In genomic region chr15:69394556-69395282, GRCh38 we compare ENCODE assay signal across 8 cellular contexts. TPM values are rescaled to one million over a fixed set of nuclear protein-coding genes. Genes with fewer than 3 reads are reported as not detected.
DNase-seq lines count a peak whose midpoint lies in the region; ATAC-seq and TF ChIP-seq lines count a peak whose summit lies in the region.

No MANE protein-coding gene starts in this region.

- H3K4me2 ChIP-seq in neural cell (ENCODE audit: low read length): no peak overlapping the region

- peak; percentile 92 for TF ChIP-seq RAD21 in neural cell (conservative IDR thresholded peaks at IDR 0.05)

- ATAC-seq in HG03280 (IDR thresholded peaks at IDR 0.05; ENCODE audit: unreplicated experiment) (peak; percentile 57), GM18517 (IDR thresholded peaks at IDR 0.05; ENCODE audit: unreplicated experiment) (no peak)

- H4K20me1 ChIP-seq in neural cell (ENCODE audit: insufficient read depth): no peaks in the 10 kb centered on the region

- DNase-seq in GM06990 (ENCODE audit: extremely low read depth, insufficient read length) (peak; percentile 65), Peyer's patch (peak; percentile 73 to 91 (median 86)), fibroblast of mammary gland (ENCODE audit: low read depth) (peak; percentile 67)
- peak; percentile 92 to 93 for DNase-seq in activated T-cell treated with anti-CD3 and anti-CD28 coated beads, Interleukin-2, amount 50 U/mL, for 48 hours
- peak; percentile 24 to 82 (median 67) for DNase-seq in stimulated activated naive CD4-positive, alpha-beta T cell (lab: John Stamatoyannopoulos, UW)

- peaks cover 0 to 7% (median 1%) of the 10 kb centered on the region in 4 donors for H3K4me1 ChIP-seq in Peyer's patch

- H3K27ac ChIP-seq in Peyer's patch: no peak overlapping the region
- H3K27ac ChIP-seq in neural cell (ENCODE audit: low read length): no peak overlapping the region

- H3K4me3 ChIP-seq in GM06990 (replicated peaks; ENCODE audit: low read depth, low read length): no peak overlapping the region
- no peak overlapping the region for H3K4me3 ChIP-seq in Peyer's patch
- no peak overlapping the region for H3K4me3 ChIP-seq in fibroblast of mammary gland (ENCODE audit: control insufficient read depth, low read depth, low read length)
- no peak overlapping the region for H3K4me3 ChIP-seq in neural cell (ENCODE audit: low read length)

- H3K36me3 ChIP-seq in GM06990 (ENCODE audit: control insufficient read depth, insufficient read depth, low read length): no peaks in the 10 kb centered on the region
- no peaks in the 10 kb centered on the region for H3K36me3 ChIP-seq in Peyer's patch
- H3K36me3 ChIP-seq in neural cell (ENCODE audit: insufficient read depth, low read length): no peaks in the 10 kb centered on the region

- H3K27me3 ChIP-seq in GM06990 (replicated peaks; ENCODE audit: control insufficient read depth, insufficient read depth, low read length) (no peaks in the 10 kb centered on the region), Peyer's patch (no peaks in the 10 kb centered on the region), neural cell (ENCODE audit: insufficient read depth, low read depth, low read length) (no peaks in the 10 kb centered on the region)

- no peaks in the 10 kb centered on the region for H3K79me2 ChIP-seq in neural cell (replicated peaks; ENCODE audit: insufficient read depth, low read length)

- no peak for TF ChIP-seq POLR2A in Peyer's patch (IDR thresholded peaks at IDR 0.05)

- H3K9me3 ChIP-seq in Peyer's patch (no peaks in the 10 kb centered on the region), neural cell (ENCODE audit: low read length) (no peaks in the 10 kb centered on the region)

- no peak for TF ChIP-seq EP300 in neural cell (conservative IDR thresholded peaks at IDR 0.05; ENCODE audit: poor library complexity, severe bottlenecking)

- no peaks in the 10 kb centered on the region for H3F3A ChIP-seq in neural cell (ENCODE audit: insufficient read depth, low read length, poor library complexity, severe bottlenecking)

- H3K9ac ChIP-seq in neural cell (ENCODE audit: low read length): no peak overlapping the region

- TF ChIP-seq CTCF in GM06990 (IDR thresholded peaks at IDR 0.05; ENCODE audit: insufficient read depth, low read length, poor library complexity, severe bottlenecking) (peak; percentile 85), Peyer's patch (IDR thresholded peaks at IDR 0.05) (peak; percentile 62 to 94 (median 90)), fibroblast of mammary gland (conservative IDR thresholded peaks at IDR 0.05; ENCODE audit: control insufficient read depth, insufficient read depth, low read depth, low read length) (peak; percentile 81), neural cell (IDR thresholded peaks at IDR 0.05; ENCODE audit: poor library complexity, severe bottlenecking) (peak; percentile 97)

- no peaks in the 10 kb centered on the region for H3K9me2 ChIP-seq in neural cell (ENCODE audit: insufficient read depth, low read length)

- H2AFZ ChIP-seq in neural cell (ENCODE audit: low read depth, low read length): no peak overlapping the region

TF ChIP-seq in neural cell, 6 proteins besides CTCF, POLR2A, EP300 and RAD21:
- TF ChIP-seq SMC3 (conservative IDR thresholded peaks at IDR 0.05; ENCODE audit: poor library complexity) (peak; percentile 98), MXI1 (conservative IDR thresholded peaks at IDR 0.05; ENCODE audit: poor library complexity, severe bottlenecking) (peak; percentile 42), TAF1 (IDR thresholded peaks at IDR 0.05; ENCODE audit: low read depth) (no peak)

RNA-seq across cellular contexts. Expression of gene KIF23, which starts 19.4 kb away (rescaled TPM):
- total RNA-seq in Peyer's patch: 10 to 100 TPM in 1 of 4 donors, 1 to 10 TPM in 3; 2.2 to 33.8 (median 6.0) TPM
- polyA plus RNA-seq in neural cell: 1.7 and 2.0 TPM in 2 replicates
- polyA minus RNA-seq in neural cell: 1.5 and 3.7 TPM in 2 replicates

RNA-seq across cellular contexts. Expression of gene RPLP1, which starts 57.9 kb away (rescaled TPM):
- total RNA-seq in Peyer's patch: 100 to 1,000 TPM; 245 to 770 (median 386) TPM
- polyA plus RNA-seq in neural cell: 37.5 and 41.7 TPM in 2 replicates
- polyA minus RNA-seq in neural cell: 18.5 and 20.5 TPM in 2 replicates
